ENCODE assay signal across 9 cellular contexts in genomic region chr19:30233375-30233774, GRCh38.
"Had no signal": no experiment of that assay in that cellular context is flagged by ENCODE, and none has a peak within 500 bp of the region (broad histone marks: within the 10 kb centered on the region; RNA-seq: fewer than 3 reads in every experiment).

No MANE protein-coding gene starts in this region.

- DNase-seq: IMR-90, KBM-7, KG1 had no signal

- ATAC-seq: HepG2, K562 had no signal

- H3K9ac ChIP-seq: KMS-11 had no signal

- H3K27ac Mint-ChIP-seq: IgD-negative memory B cell had no signal

- H3K4me3 ChIP-seq: K562 had no signal

- H3K27ac ChIP-seq: HL-60, KMS-11 had no signal

- H3K4me3 Mint-ChIP-seq: IgD-negative memory B cell had no signal

- H3K4me2 ChIP-seq: KMS-11 had no signal

- H3K36me3 Mint-ChIP-seq: IgD-negative memory B cell had no signal

- FAIRE-seq: HepG2, HTR-8/SVneo, K562 had no signal

- H3K9me3 Mint-ChIP-seq: IgD-negative memory B cell had no signal
